In the genomic region with DNA sequence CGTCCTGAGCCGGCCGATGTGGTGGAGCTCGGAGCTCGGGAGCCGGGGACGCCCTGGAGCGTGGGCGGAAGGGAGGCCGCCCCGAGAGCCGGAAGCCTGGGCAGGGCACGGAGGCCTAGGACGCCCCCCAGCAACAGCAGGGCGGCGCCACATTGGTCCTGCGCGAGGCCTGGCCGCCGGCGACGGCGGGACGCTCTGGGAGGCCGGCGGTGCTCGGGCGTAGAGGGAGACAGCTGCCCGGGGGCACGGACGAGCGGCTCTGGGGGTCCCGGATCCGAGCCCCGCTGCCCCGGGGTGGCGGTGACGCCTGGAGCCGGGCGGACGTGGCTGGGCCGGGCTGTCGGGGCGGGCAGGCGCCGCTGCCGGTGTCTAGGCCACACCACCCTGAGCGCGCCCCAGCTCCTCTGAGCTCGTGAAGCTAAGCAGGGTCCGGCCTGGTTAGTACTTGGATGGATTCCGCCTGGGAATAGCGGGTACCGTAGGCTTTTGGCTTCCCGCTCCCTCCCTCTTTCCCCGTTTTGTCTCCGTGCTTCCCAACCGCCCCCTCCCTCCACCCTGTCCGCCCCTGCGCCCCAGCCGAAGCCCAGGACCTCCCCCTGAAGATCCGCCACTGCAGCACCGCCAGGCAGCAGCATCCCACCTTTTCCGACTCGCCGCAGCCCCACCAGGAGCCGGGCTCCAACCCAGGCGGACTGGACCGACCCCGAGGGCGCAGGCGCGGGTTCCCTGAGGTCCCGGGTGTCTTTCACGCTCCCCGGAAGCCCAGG, we compare ENCODE assay signal across 11 cellular contexts. TPM values are rescaled to one million over a fixed set of nuclear protein-coding genes. Genes with fewer than 3 reads are reported as not detected.
DNase-seq lines count a peak whose midpoint lies in the region; ATAC-seq and TF ChIP-seq lines count a peak whose summit lies in the region.
"Had no signal": no experiment of that assay in that cellular context is flagged by ENCODE, and none has a peak within 500 bp of the region (broad histone marks: within the 10 kb centered on the region; RNA-seq: fewer than 3 reads in every experiment).

No MANE protein-coding gene starts in this region.

- H3K4me3 ChIP-seq in WERI-Rb-1 (ENCODE audit: low read depth, low read length) (peak overlapping the region; percentile 15), iPS-18a (ENCODE audit: low read length) (peak overlapping the region; percentile 59), thoracic aorta (peak overlapping the region; percentile 49)
- H3K4me3 ChIP-seq: BLaER1 had no signal

- DNase-seq in activated T-cell treated with anti-CD3 and anti-CD28 coated beads, Interleukin-2, amount 50 U/mL, for 24 hours = peak; percentile 37
- DNase-seq in activated T-cell treated with anti-CD3 and anti-CD28 coated beads for 4 hours = no peak
- DNase-seq in WERI-Rb-1 = peak; percentile 57
- DNase-seq in thoracic aorta (ENCODE audit: low spot score) = no peak
- no peak for DNase-seq in NCI-H2029 treated with DMSO at 0.1 percent for 48 hours (lab: John Stamatoyannopoulos, UW)
- DNase-seq in NCI-H1092 (lab: John Stamatoyannopoulos, UW) = no peak
- no peak for DNase-seq in SIG-M5 (lab: John Stamatoyannopoulos, UW)
- DNase-seq: NCI-H510A had no signal

- H3K4me1 ChIP-seq in iPS-18a (ENCODE audit: control insufficient read depth, low read depth, low read length) = peaks cover 5% of the 10 kb centered on the region
- H3K4me1 ChIP-seq in thoracic aorta (ENCODE audit: control insufficient read depth in 1 of 2, low read depth in 2 of 2) = peaks cover 0 to 33% of the 10 kb centered on the region in 2 donors
- H3K4me1 ChIP-seq: BLaER1 had no signal

- H3K36me3 ChIP-seq in WERI-Rb-1 = no peaks in the 10 kb centered on the region
- no peaks in the 10 kb centered on the region for H3K36me3 ChIP-seq in iPS-18a (ENCODE audit: control insufficient read depth, low read depth, low read length)
- H3K36me3 ChIP-seq in thoracic aorta = no peaks in the 10 kb centered on the region
- H3K36me3 ChIP-seq: BLaER1 had no signal

- no peak overlapping the region for H3K4me3 Mint-ChIP-seq in activated T-cell treated with anti-CD3 and anti-CD28 coated beads, Interleukin-2, amount 50 U/mL, for 24 hours

- peaks cover 20% of the 10 kb centered on the region for H3K4me1 Mint-ChIP-seq in activated T-cell treated with anti-CD3 and anti-CD28 coated beads, Interleukin-2, amount 50 U/mL, for 24 hours (ENCODE audit: low read depth)

- H3K27me3 ChIP-seq in WERI-Rb-1 (ENCODE audit: insufficient read depth, low read depth, severe bottlenecking) = peaks cover 69% of the 10 kb centered on the region
- H3K27me3 ChIP-seq in iPS-18a (ENCODE audit: control insufficient read depth, insufficient read depth, low read length) = peaks cover 86% of the 10 kb centered on the region
- H3K27me3 ChIP-seq in thoracic aorta (replicated peaks; ENCODE audit: insufficient read depth) = no peaks in the 10 kb centered on the region
- H3K27me3 ChIP-seq: BLaER1 had no signal

- TF ChIP-seq CTCF in WERI-Rb-1 (IDR thresholded peaks at IDR 0.05; ENCODE audit: low read depth, low read length) (no peak), thoracic aorta (IDR thresholded peaks at IDR 0.05) (no peak)

- no peak overlapping the region for H3K27ac Mint-ChIP-seq in activated T-cell treated with anti-CD3 and anti-CD28 coated beads, Interleukin-2, amount 50 U/mL, for 24 hours

- H3K9me3 Mint-ChIP-seq in activated T-cell treated with anti-CD3 and anti-CD28 coated beads, Interleukin-2, amount 50 U/mL, for 24 hours = peaks cover 2% of the 10 kb centered on the region

- H3K36me3 Mint-ChIP-seq in activated T-cell treated with anti-CD3 and anti-CD28 coated beads, Interleukin-2, amount 50 U/mL, for 24 hours (ENCODE audit: low read depth) = no peaks in the 10 kb centered on the region

- H3K27me3 Mint-ChIP-seq in activated T-cell treated with anti-CD3 and anti-CD28 coated beads, Interleukin-2, amount 50 U/mL, for 24 hours = peaks cover 80% of the 10 kb centered on the region

- H3K27ac ChIP-seq in WERI-Rb-1 (no peak overlapping the region), iPS-18a (ENCODE audit: low read length) (no peak overlapping the region), thoracic aorta (no peak overlapping the region)
- H3K27ac ChIP-seq: BLaER1 had no signal

- no peak for ATAC-seq in thoracic aorta (ENCODE audit: insufficient number of reproducible peaks, low FRiP score, low read depth)

- no peak overlapping the region for H3K9ac ChIP-seq in iPS-18a (ENCODE audit: low read length)
- H3K9ac ChIP-seq: BLaER1 had no signal

- H3K9me3 ChIP-seq in WERI-Rb-1 (ENCODE audit: severe bottlenecking) (peaks cover 48% of the 10 kb centered on the region), iPS-18a (ENCODE audit: control insufficient read depth, low read depth, low read length) (no peaks in the 10 kb centered on the region), thoracic aorta (no peaks in the 10 kb centered on the region)

RNA-seq across cellular contexts. Expression of gene FRG2, which starts 12.1 kb away (rescaled TPM):
- not detected for total RNA-seq in thoracic aorta
- total RNA-seq: liver had no signal

RNA-seq across cellular contexts. Expression of gene DBET, which starts 49.3 kb away (rescaled TPM):
- not detected for total RNA-seq in thoracic aorta
- total RNA-seq: liver had no signal

Comparison
In these comparisons a context has a peak if more than half of its experiments do, and no peak if none do; other contexts are left out.
1. DNase-seq: peak in activated T-cell treated with anti-CD3 and anti-CD28 coated beads, Interleukin-2, amount 50 U/mL, for 24 hours (single experiment) and WERI-Rb-1 (single experiment); none in activated T-cell treated with anti-CD3 and anti-CD28 coated beads for 4 hours (single experiment), thoracic aorta (single experiment), NCI-H2029 treated with DMSO at 0.1 percent for 48 hours (single experiment), NCI-H1092 (single experiment) and SIG-M5 (single experiment).
2. Peak in every context shown above with its lines, with median percentiles within 50 percentile points of each other: H3K4me3 ChIP-seq.